ENCODE assay signal across 8 cellular contexts in the genomic region with DNA sequence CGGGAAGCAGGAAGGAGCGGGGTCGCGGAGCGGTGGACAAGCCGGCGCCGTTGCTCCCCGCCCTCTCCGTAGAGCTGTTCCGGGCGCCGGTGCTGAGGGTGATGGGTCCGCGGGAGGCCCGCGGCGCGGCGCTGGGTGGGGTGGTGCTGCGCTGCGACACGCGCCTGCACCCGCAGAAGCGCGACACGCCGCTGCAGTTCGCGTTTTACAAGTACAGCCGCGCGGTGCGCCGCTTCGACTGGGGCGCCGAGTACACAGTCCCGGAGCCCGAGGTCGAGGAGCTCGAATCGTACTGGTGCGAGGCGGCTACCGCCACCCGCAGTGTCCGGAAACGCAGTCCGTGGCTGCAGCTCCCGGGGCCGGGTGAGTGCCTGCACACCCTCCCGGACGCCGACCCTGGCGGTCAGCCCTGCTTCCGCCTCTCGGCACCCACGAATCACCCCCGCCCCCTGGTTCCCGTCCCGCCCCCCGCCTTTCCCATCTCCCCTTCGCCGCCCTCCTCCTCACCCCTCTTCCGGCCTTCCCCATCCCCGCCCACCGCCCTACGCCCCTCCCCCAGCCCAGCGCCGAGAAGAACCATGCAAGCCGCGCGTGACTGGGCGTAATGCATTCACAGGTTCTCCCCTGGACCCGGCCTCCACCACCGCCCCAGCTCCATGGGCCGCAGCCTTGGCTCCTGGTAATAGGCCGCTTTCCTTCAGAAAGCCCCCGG. TPM values are rescaled to one million over a fixed set of nuclear protein-coding genes. Genes with fewer than 3 reads are reported as not detected.
DNase-seq lines count a peak whose midpoint lies in the region; ATAC-seq and TF ChIP-seq lines count a peak whose summit lies in the region.

No MANE protein-coding gene starts in this region.

- DNase-seq in NK-92 treated with Interleukin-12 subunit alpha and Interleukin-12 subunit beta, amount 100 ng/mL, for 24 hours (lab: John Stamatoyannopoulos, UW): peak; percentile 93
- DNase-seq in NK-92 (lab: John Stamatoyannopoulos, UW; ENCODE audit: unreplicated experiment) (no peak), NCI-H2171 (lab: John Stamatoyannopoulos, UW) (peak; percentile 45), coronary artery (ENCODE audit: low spot score) (peak; percentile 88), left colon (peak; percentile 79 to 83)
- peak; percentile 64 to 69 for DNase-seq in activated CD4-positive, alpha-beta T cell treated with anti-CD3 and anti-CD28 coated beads for 4 hours
- peak; percentile 37 to 42 for DNase-seq in stimulated activated CD4-positive, alpha-beta T cell treated with anti-CD3 and anti-CD28 coated beads, Interleukin-2, amount 100 ng/mL, for 48 hours

- peak overlapping the region; percentile 95 for H3K4me3 ChIP-seq in coronary artery

- TF ChIP-seq CTCF in coronary artery (IDR thresholded peaks at IDR 0.05): no peak

- intact Hi-C loops in left colon (cut with DNase I, micrococcal nuclease): no loop called here

- H3K27ac ChIP-seq in coronary artery: peak overlapping the region; percentile 49 to 89

- ATAC-seq in HG02852 (IDR thresholded peaks at IDR 0.05; ENCODE audit: unreplicated experiment) (peak; percentile 44), left colon (peak; percentile 77)

RNA-seq across cellular contexts. Expression of a gene that starts 5.4 kb away (rescaled TPM):
- total RNA-seq in left colon: not detected

RNA-seq across cellular contexts. Expression of a gene that starts 19.8 kb away (rescaled TPM):
- 1 to 10 TPM in 1 of 2 donors, under 1 TPM in 1; 0.34 to 1.6 TPM for total RNA-seq in left colon

RNA-seq across cellular contexts. Expression of a gene that starts 22.8 kb away (rescaled TPM):
- 10 to 100 TPM; 13.3 to 17.4 TPM for total RNA-seq in left colon

RNA-seq across cellular contexts. Expression of a gene that starts 39.3 kb away (rescaled TPM):
- total RNA-seq in left colon: 10 to 100 TPM; 23.8 to 26.1 TPM
